In genomic region chr3:49616491-49616941, GRCh38 we compare ENCODE assay signal across 11 cellular contexts. TPM values are rescaled to one million over a fixed set of nuclear protein-coding genes. Genes with fewer than 3 reads are reported as not detected.
DNase-seq lines count a peak whose midpoint lies in the region; ATAC-seq and TF ChIP-seq lines count a peak whose summit lies in the region.
"Had no signal": no experiment of that assay in that cellular context is flagged by ENCODE, and none has a peak within 500 bp of the region (broad histone marks: within the 10 kb centered on the region; RNA-seq: fewer than 3 reads in every experiment).

No MANE protein-coding gene starts in this region.

- peaks cover 15% of the 10 kb centered on the region for H3K27me3 Mint-ChIP-seq in activated T-helper 2 cell treated with anti-CD3 and anti-CD28 coated beads, Interferon-gamma antibody, Interleukin-2, Interleukin-4, amounts not matched to agents 10 μg/mL and 5 μg/mL and 100 μg/mL, durations not matched to agents 14 hours and 24 hours and 36 hours (ENCODE audit: low read depth)

- no peak for TF ChIP-seq CTCF in omental fat pad (IDR thresholded peaks at IDR 0.05)

- H3K4me1 Mint-ChIP-seq in activated T-helper 2 cell treated with anti-CD3 and anti-CD28 coated beads, Interferon-gamma antibody, Interleukin-2, Interleukin-4, amounts not matched to agents 10 μg/mL and 5 μg/mL and 100 μg/mL, durations not matched to agents 14 hours and 24 hours and 36 hours (ENCODE audit: low read depth): no peaks in the 10 kb centered on the region

- no peaks in the 10 kb centered on the region for H3K9me3 Mint-ChIP-seq in activated T-helper 2 cell treated with anti-CD3 and anti-CD28 coated beads, Interferon-gamma antibody, Interleukin-2, Interleukin-4, amounts not matched to agents 10 μg/mL and 5 μg/mL and 100 μg/mL, durations not matched to agents 14 hours and 24 hours and 36 hours

- H3K4me3 Mint-ChIP-seq in activated T-helper 2 cell treated with anti-CD3 and anti-CD28 coated beads, Interferon-gamma antibody, Interleukin-2, Interleukin-4, amounts not matched to agents 10 μg/mL and 5 μg/mL and 100 μg/mL, durations not matched to agents 14 hours and 24 hours and 36 hours (ENCODE audit: low read depth): no peak overlapping the region

- intact Hi-C loops in activated T-helper 2 cell treated with anti-CD3 and anti-CD28 coated beads, Interferon-gamma antibody, Interleukin-2, Interleukin-4, amounts not matched to agents 10 μg/mL and 5 μg/mL and 100 μg/mL, durations not matched to agents 14 hours and 24 hours and 36 hours (cut with micrococcal nuclease): no loop called here

- DNase-seq in A172 (ENCODE audit: low spot score): peak; percentile 34
- peak; percentile 29 for DNase-seq in HT1080 (ENCODE audit: low read depth)
- peak; percentile 65 for DNase-seq in cerebellum (ENCODE audit: low spot score)
- DNase-seq in mesenteric fat pad (ENCODE audit: low spot score): peak; percentile 62
- no peak for DNase-seq in activated T-helper 2 cell treated with anti-CD3 and anti-CD28 coated beads, Interferon-gamma antibody, Interleukin-2, Interleukin-4, amounts not matched to agents 10 μg/mL and 5 μg/mL and 100 μg/mL, durations not matched to agents 14 hours and 24 hours and 36 hours (ENCODE audit: low spot score)
- DNase-seq in NCI-H1436 treated with DMSO at 0.1 percent for 48 hours (lab: John Stamatoyannopoulos, UW): no peak
- no peak for DNase-seq in NCI-H524 (lab: John Stamatoyannopoulos, UW)
- DNase-seq in omental fat pad (ENCODE audit: low spot score): no peak
- DNase-seq: RPMI8226; stimulated activated CD4-positive, alpha-beta T cell treated with anti-CD3 and anti-CD28 coated beads, Interleukin-4, amount 100 ng/mL, for 4 hours; stomach had no signal

- H3K36me3 Mint-ChIP-seq in activated T-helper 2 cell treated with anti-CD3 and anti-CD28 coated beads, Interferon-gamma antibody, Interleukin-2, Interleukin-4, amounts not matched to agents 10 μg/mL and 5 μg/mL and 100 μg/mL, durations not matched to agents 14 hours and 24 hours and 36 hours (ENCODE audit: low read depth): no peaks in the 10 kb centered on the region

- H3K27ac Mint-ChIP-seq in activated T-helper 2 cell treated with anti-CD3 and anti-CD28 coated beads, Interferon-gamma antibody, Interleukin-2, Interleukin-4, amounts not matched to agents 10 μg/mL and 5 μg/mL and 100 μg/mL, durations not matched to agents 14 hours and 24 hours and 36 hours: no peak overlapping the region

- no peak for ATAC-seq in omental fat pad (ENCODE audit: low FRiP score)

RNA-seq across cellular contexts. Expression of gene APEH, which starts 57.6 kb away (rescaled TPM):
- total RNA-seq in A172 (2014; rRNA removed; shearing (Covaris generic)): 120 and 144 TPM in 2 replicates
- total RNA-seq in HT1080 (2014; rRNA removed; shearing (Covaris generic)): 154 and 163 TPM in 2 replicates
- polyA plus RNA-seq in HT1080 (2015; cell fraction: cytosol; rRNA removed): 96.5 and 105 TPM in 2 replicates
- polyA plus RNA-seq in HT1080 (2015; cell fraction: nucleus; rRNA removed): 168 and 202 TPM in 2 replicates
- total RNA-seq in cerebellum (58.3 TPM), mesenteric fat pad (51.1 TPM), omental fat pad (10 to 100 TPM; 46.7 to 60.8 (median 55.0) TPM)
- 111 and 113 TPM in 2 replicates for total RNA-seq in activated T-helper 2 cell treated with anti-CD3 and anti-CD28 coated beads, Interferon-gamma antibody, Interleukin-2, Interleukin-4, amounts not matched to agents 10 μg/mL and 5 μg/mL and 100 μg/mL, durations not matched to agents 14 hours and 24 hours and 36 hours

Comparison
In these comparisons a context has a peak if more than half of its experiments do, and no peak if none do; other contexts are left out.
1. DNase-seq: peak in A172 (single experiment), HT1080 (single experiment), cerebellum (single experiment) and mesenteric fat pad (single experiment); none in activated T-helper 2 cell treated with anti-CD3 and anti-CD28 coated beads, Interferon-gamma antibody, Interleukin-2, Interleukin-4, amounts not matched to agents 10 μg/mL and 5 μg/mL and 100 μg/mL, durations not matched to agents 14 hours and 24 hours and 36 hours (single experiment), NCI-H1436 treated with DMSO at 0.1 percent for 48 hours (single experiment), NCI-H524 (0 of 2) and omental fat pad (single experiment).